Comparison of ENCODE assay signal across 18 cellular contexts in the genomic region with DNA sequence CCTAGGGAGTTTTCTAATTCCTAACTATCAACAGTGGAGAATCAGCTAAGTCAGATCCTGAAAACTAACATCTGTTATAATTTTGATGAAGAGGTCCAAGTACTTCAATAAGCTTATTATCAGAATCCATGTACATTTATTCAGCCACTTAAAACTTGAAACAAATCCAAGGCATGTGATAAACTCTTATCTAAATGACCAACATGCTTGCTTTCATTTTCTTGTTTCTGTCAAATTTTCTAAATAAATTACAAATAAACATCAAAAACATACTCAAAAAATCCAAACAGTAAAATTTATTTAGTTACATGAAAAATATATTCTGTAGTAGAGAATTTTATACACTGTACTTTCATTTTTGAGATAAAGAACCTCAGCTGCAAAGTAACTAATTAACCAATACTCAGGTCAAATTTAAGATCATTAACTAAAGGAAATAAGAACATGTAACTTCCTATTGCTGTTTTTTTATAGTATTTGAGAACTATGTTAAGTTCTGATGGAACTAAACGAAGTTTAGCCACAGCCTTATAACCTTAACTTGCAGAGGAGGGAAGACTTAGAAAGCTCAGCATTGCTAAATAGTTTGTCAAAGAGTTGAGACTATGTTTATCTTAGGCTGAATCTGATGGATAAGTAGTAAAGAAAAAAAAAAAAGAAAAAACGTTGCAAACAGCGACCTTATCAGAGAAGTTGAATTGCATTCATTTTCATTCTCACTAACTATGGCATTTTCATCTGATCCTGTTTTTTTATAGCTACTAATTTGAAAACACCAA. TPM values are rescaled to one million over a fixed set of nuclear protein-coding genes. Genes with fewer than 3 reads are reported as not detected.
DNase-seq lines count a peak whose midpoint lies in the region; ATAC-seq, FAIRE-seq and TF ChIP-seq lines count a peak whose summit lies in the region.
"Had no signal": no experiment of that assay in that cellular context is flagged by ENCODE, and none has a peak within 500 bp of the region (broad histone marks: within the 10 kb centered on the region; RNA-seq: fewer than 3 reads in every experiment).

No MANE protein-coding gene starts in this region.

- H3K4me1 Mint-ChIP-seq in endothelial cell (ENCODE audit: unreplicated experiment), result no peaks in the 10 kb centered on the region
- H3K4me1 Mint-ChIP-seq: activated naive CD4-positive, alpha-beta T cell treated with anti-CD3 and anti-CD28 coated beads, Interleukin-2, amount 10 ng/mL, durations not matched to agents 7 days and 5 days had no signal

- no peak for TF ChIP-seq POLR2A in GM12878 (IDR thresholded peaks at IDR 0.05; ENCODE audit: low read depth, low read length)

- no peaks in the 10 kb centered on the region for H3K9me3 Mint-ChIP-seq in endothelial cell (ENCODE audit: unreplicated experiment)
- H3K9me3 Mint-ChIP-seq: activated CD4-positive, alpha-beta memory T cell treated with anti-CD3 and anti-CD28 coated beads for 36 hours; activated naive CD4-positive, alpha-beta T cell treated with anti-CD3 and anti-CD28 coated beads, Interleukin-2, amount 10 ng/mL, durations not matched to agents 7 days and 5 days; activated T-cell treated with anti-CD3 and anti-CD28 coated beads, Interleukin-2, amount 50 U/mL, for 24 hours had no signal

- TF ChIP-seq CTCF in GM12878 (IDR thresholded peaks at IDR 0.05 in 2 of 3, conservative IDR thresholded peaks at IDR 0.05 in 1 of 3; ENCODE audit: control insufficient read depth in 2 of 3, extremely low read depth in 1 of 3, insufficient read depth in 1 of 3, low read depth in 3 of 3, low read length in 3 of 3) (no peak), endothelial cell (IDR thresholded peaks at IDR 0.05; ENCODE audit: unreplicated experiment) (no peak)

- DNase-seq in Caki2 (ENCODE audit: low read depth) (peak; percentile 10), LoVo (ENCODE audit: low spot score) (peak; percentile 2), GM12878 (ENCODE audit: low read depth, low spot score) (no peak), left kidney (ENCODE audit: low read depth, low spot score) (peak; percentile 7), endothelial cell (ENCODE audit: low spot score) (no peak), SKM-1 (lab: John Stamatoyannopoulos, UW; ENCODE audit: unreplicated experiment) (no peak), germinal center (ENCODE audit: low spot score) (no peak), NCI-H146 (lab: John Stamatoyannopoulos, UW) (no peak)
- DNase-seq: activated CD4-positive, alpha-beta memory T cell treated with anti-CD3 and anti-CD28 coated beads for 36 hours; activated naive CD4-positive, alpha-beta T cell treated with anti-CD3 and anti-CD28 coated beads, Interleukin-2, amount 10 ng/mL, durations not matched to agents 7 days and 5 days; activated T-cell treated with anti-CD3 and anti-CD28 coated beads, Interleukin-2, amount 50 U/mL, for 24 hours; mammary epithelial cell; NCI-H1092 treated with DMSO at 0.1 percent for 48 hours; NCI-H2171; NCI-H774; stimulated activated CD4-positive, alpha-beta T cell treated with anti-CD3 and anti-CD28 coated beads, Interleukin-4, amount 100 ng/mL, for 24 hours; WERI-Rb-1 had no signal

- CTCF ChIA-PET in GM12878 (lab: Yijun Ruan, JAX), result interaction anchor here (0.6 to 1.7 kb wide), 3 partner anchors 12 to 307 kb away, joined by 3 to 5 read pairs (median 4); no protein-coding TSS in a partner anchor

- POLR2A ChIA-PET in GM12878 (lab: Charles Lee), result interaction anchor here (0.5 to 0.7 kb wide), 2 partner anchors 56 to 75 kb away, joined by 3 to 4 read pairs; no protein-coding TSS in a partner anchor

- no peaks in the 10 kb centered on the region for H3K4me1 ChIP-seq in GM12878 (ENCODE audit: control insufficient read depth, insufficient read depth, low read length)
- H3K4me1 ChIP-seq: vagina had no signal

- H3K9ac ChIP-seq in GM12878 (ENCODE audit: control insufficient read depth, insufficient read depth, low read length), result no peak overlapping the region

- FAIRE-seq in GM12878 (lab: Jason Lieb, UNC), result peak; percentile 89

- no peak overlapping the region for H3K27ac ChIP-seq in GM12878 (ENCODE audit: control insufficient read depth, insufficient read depth)
- H3K27ac ChIP-seq: vagina, WERI-Rb-1 had no signal

- no peaks in the 10 kb centered on the region for H4K20me1 ChIP-seq in GM12878 (ENCODE audit: control insufficient read depth, insufficient read depth)

- no peak for TF ChIP-seq RAD21 in GM12878 (IDR thresholded peaks at IDR 0.05; ENCODE audit: insufficient read depth, low read depth, low read length)

- 94% methylated on average over 3 of the region's 3 CpGs for WGBS in GM12878 (ENCODE audit: insufficient coverage, insufficient replicate concordance, low lambda C conversion rate, missing lambda C conversion rate)

- H3K36me3 Mint-ChIP-seq in endothelial cell (ENCODE audit: low read depth, unreplicated experiment), result no peaks in the 10 kb centered on the region

- H3K4me3 ChIP-seq in GM12878, result no peak overlapping the region
- H3K4me3 ChIP-seq: vagina had no signal

- no peak for TF ChIP-seq EP300 in GM12878 (IDR thresholded peaks at IDR 0.05; ENCODE audit: borderline replicate concordance in 1 of 2, control insufficient read depth in 1 of 2, low read depth in 2 of 2, low read length in 2 of 2)

- H3K27me3 Mint-ChIP-seq in endothelial cell (ENCODE audit: unreplicated experiment), result no peaks in the 10 kb centered on the region
- H3K27me3 Mint-ChIP-seq: activated CD4-positive, alpha-beta memory T cell treated with anti-CD3 and anti-CD28 coated beads for 36 hours; activated naive CD4-positive, alpha-beta T cell treated with anti-CD3 and anti-CD28 coated beads, Interleukin-2, amount 10 ng/mL, durations not matched to agents 7 days and 5 days; activated T-cell treated with anti-CD3 and anti-CD28 coated beads, Interleukin-2, amount 50 U/mL, for 24 hours had no signal

- intact Hi-C loops in GM12878 (cut with micrococcal nuclease; ENCODE audit: unreplicated experiment), result no loop called here

- peaks cover 0 to 6% of the 10 kb centered on the region in 2 experiments; a peak in 2 of 4 replicates for H3K36me3 ChIP-seq in GM12878 (ENCODE audit: control insufficient read depth in 2 of 2, insufficient read depth in 2 of 2, low read length in 1 of 2)
- H3K36me3 ChIP-seq: vagina had no signal

- no peaks in the 10 kb centered on the region for H3K27me3 ChIP-seq in GM12878 (replicated peaks in 1 of 2; ENCODE audit: control insufficient read depth in 2 of 2, insufficient read depth in 2 of 2, low read length in 1 of 2)
- H3K27me3 ChIP-seq: vagina had no signal

- no peak overlapping the region for H3K4me2 ChIP-seq in GM12878 (ENCODE audit: control insufficient read depth, insufficient read depth)

- no peak for ATAC-seq in GM12878

- H2AFZ ChIP-seq in GM12878 (ENCODE audit: control insufficient read depth, low read depth, low read length), result no peak overlapping the region

- no TSS peak for BruUV-seq in GM12878 (replicated peaks; lab: Mats Ljungman, UMichigan)

- in situ Hi-C loops in Caki2 (cut with HindIII; ENCODE audit: low pct_unique_long_range_greater_than_20kb, low sequenced_read_pairs) (no loop called here), GM12878 (cut with MboI) (no loop called here)

- RAD21 ChIA-PET in GM12878 (lab: Charles Lee; ENCODE audit: unreplicated experiment), result interaction anchor here (0.8 to 1.1 kb wide), 4 partner anchors 37 to 752 kb away, joined by 3 to 4 read pairs (median 4); no protein-coding TSS in a partner anchor

- no peaks in the 10 kb centered on the region for H3K79me2 ChIP-seq in GM12878 (ENCODE audit: control insufficient read depth, insufficient read depth, low read length)

- SMC1A ChIA-PET in GM12878 (lab: Charles Lee; ENCODE audit: uncharacterized antibody, unreplicated experiment), result interaction anchor here (0.6 to 1.2 kb wide), 7 partner anchors 13 to 631 kb away, joined by 3 to 4 read pairs (median 3); no protein-coding TSS in a partner anchor

- H3K27ac Mint-ChIP-seq in endothelial cell (ENCODE audit: unreplicated experiment), result no peak overlapping the region
- H3K27ac Mint-ChIP-seq: activated CD4-positive, alpha-beta memory T cell treated with anti-CD3 and anti-CD28 coated beads for 36 hours; activated naive CD4-positive, alpha-beta T cell treated with anti-CD3 and anti-CD28 coated beads, Interleukin-2, amount 10 ng/mL, durations not matched to agents 7 days and 5 days; activated T-cell treated with anti-CD3 and anti-CD28 coated beads, Interleukin-2, amount 50 U/mL, for 24 hours had no signal

- no peaks in the 10 kb centered on the region for H3K9me3 ChIP-seq in GM12878 (replicated peaks; ENCODE audit: control insufficient read depth, insufficient read depth, low read length)
- H3K9me3 ChIP-seq: vagina had no signal

- no peak overlapping the region for H3K4me3 Mint-ChIP-seq in endothelial cell (ENCODE audit: unreplicated experiment)
- H3K4me3 Mint-ChIP-seq: activated CD4-positive, alpha-beta memory T cell treated with anti-CD3 and anti-CD28 coated beads for 36 hours; activated naive CD4-positive, alpha-beta T cell treated with anti-CD3 and anti-CD28 coated beads, Interleukin-2, amount 10 ng/mL, durations not matched to agents 7 days and 5 days; activated T-cell treated with anti-CD3 and anti-CD28 coated beads, Interleukin-2, amount 50 U/mL, for 24 hours had no signal

RNA-seq across cellular contexts. Expression of gene SYNJ1, which starts 44.9 kb away (rescaled TPM):
- 0.58 and 1.6 TPM in 2 replicates for total RNA-seq in Caki2 (2014; rRNA removed; shearing (Covaris generic); ENCODE audit: low replicate concordance)
- 15.0 and 17.0 TPM in 2 replicates for total RNA-seq in GM12878 (2013; cell fraction: nucleolus; rRNA removed)
- total RNA-seq in GM12878 (2014; rRNA removed) (2.6 and 2.8 TPM in 2 replicates), GM12878 (2014; rRNA removed; fragmentation: Illumina TruSeq; extraction: Trizol) (2.1 and 2.2 TPM in 2 replicates), GM12878 (2021) (5.3 and 6.3 TPM in 2 replicates), endothelial cell (ENCODE audit: unreplicated experiment) (23.0 TPM)
- polyA plus RNA-seq in GM12878 (2011; ENCODE audit: low read depth), result 1.9 TPM
- polyA plus RNA-seq in GM12878 (2011; rRNA removed) (4.1 and 4.3 TPM in 2 replicates), GM12878 (2014; fragmentation: Illumina TruSeq; extraction: Trizol) (4.9 and 9.2 TPM in 2 replicates), GM12878 (2014; fragmentation: Nextera tagmentation; extraction: Ambion mirVana) (1 to 10 TPM; 1.2 to 1.4 TPM), GM12878 (2014; rRNA removed) (2.4 and 2.8 TPM in 2 replicates), GM12878 (2016; fragmentation: Nextera tagmentation; extraction: Ambion mirVana) (1 to 10 TPM; 4.7 to 7.0 TPM)
- 3.2 and 4.3 TPM in 2 replicates for polyA plus RNA-seq in GM12878 (2011; cell fraction: cytosol; rRNA removed)
- 11.4 and 16.3 TPM in 2 replicates for polyA plus RNA-seq in GM12878 (2011; cell fraction: nucleus; rRNA removed)
- 2.7 and 4.3 TPM in 2 replicates for polyA plus RNA-seq in GM12878 (2012)
- 5.2 and 9.0 TPM in 2 replicates for polyA minus RNA-seq in GM12878 (2011; rRNA and poly(A)+ RNA removed)
- polyA minus RNA-seq in GM12878 (2011; cell fraction: cytosol; rRNA and poly(A)+ RNA removed), result 1.9 and 4.3 TPM in 2 replicates
- 6.4 and 8.5 TPM in 2 replicates for polyA minus RNA-seq in GM12878 (2011; cell fraction: nucleus; rRNA and poly(A)+ RNA removed)

Comparison
In these comparisons a context has a peak if more than half of its experiments do, and no peak if none do; other contexts are left out.
1. DNase-seq: peak in Caki2 (single experiment), LoVo (single experiment) and left kidney (single experiment); none in GM12878 (single experiment), endothelial cell (single experiment), SKM-1 (single experiment), germinal center (single experiment) and NCI-H146 (single experiment).